In genomic region chr22:36227396-36227795, GRCh38 we compare ENCODE assay signal across 1 cellular context.
TF ChIP-seq lines count a peak whose summit lies in the region.

No MANE protein-coding gene starts in this region.

TF ChIP-seq in HepG2, 621 proteins besides CTCF, POLR2A, EP300 and RAD21:
- TF ChIP-seq ZBTB26 (CRISPR knock-in tag; IDR thresholded peaks at IDR 0.05; ENCODE audit: borderline replicate concordance) = no peak
- TF ChIP-seq ZNF3 (CRISPR knock-in tag; IDR thresholded peaks at IDR 0.05) = no peak
- no peak for TF ChIP-seq ZBTB44 (CRISPR knock-in tag; IDR thresholded peaks at IDR 0.05)
- TF ChIP-seq ZNF792 (CRISPR knock-in tag; IDR thresholded peaks at IDR 0.05) = no peak
- no peak for TF ChIP-seq ZNF484 (CRISPR knock-in tag; IDR thresholded peaks at IDR 0.05; ENCODE audit: borderline replicate concordance, low read depth)
- no peak for TF ChIP-seq HOXA5 (CRISPR knock-in tag; IDR thresholded peaks at IDR 0.05)
- TF ChIP-seq HMGXB3 (CRISPR knock-in tag; IDR thresholded peaks at IDR 0.05; ENCODE audit: borderline replicate concordance) = no peak
- no peak for TF ChIP-seq PATZ1 (CRISPR knock-in tag; IDR thresholded peaks at IDR 0.05)
- TF ChIP-seq BCLAF1 (IDR thresholded peaks at IDR 0.05) = no peak
- no peak for TF ChIP-seq XBP1 (CRISPR knock-in tag; IDR thresholded peaks at IDR 0.05)
- TF ChIP-seq NR3C1 (CRISPR knock-in tag; IDR thresholded peaks at IDR 0.05) = no peak
- TF ChIP-seq ZNF687 (CRISPR knock-in tag; IDR thresholded peaks at IDR 0.05) = peak; percentile 19; the same call in 1 of the 2 replicates
- peak; percentile 47 for TF ChIP-seq RBM22 (optimal IDR thresholded peaks at IDR 0.05; ENCODE audit: low read length)
- no peak for TF ChIP-seq ZNF609 (CRISPR knock-in tag; IDR thresholded peaks at IDR 0.05; ENCODE audit: borderline replicate concordance)
